In the genomic region with DNA sequence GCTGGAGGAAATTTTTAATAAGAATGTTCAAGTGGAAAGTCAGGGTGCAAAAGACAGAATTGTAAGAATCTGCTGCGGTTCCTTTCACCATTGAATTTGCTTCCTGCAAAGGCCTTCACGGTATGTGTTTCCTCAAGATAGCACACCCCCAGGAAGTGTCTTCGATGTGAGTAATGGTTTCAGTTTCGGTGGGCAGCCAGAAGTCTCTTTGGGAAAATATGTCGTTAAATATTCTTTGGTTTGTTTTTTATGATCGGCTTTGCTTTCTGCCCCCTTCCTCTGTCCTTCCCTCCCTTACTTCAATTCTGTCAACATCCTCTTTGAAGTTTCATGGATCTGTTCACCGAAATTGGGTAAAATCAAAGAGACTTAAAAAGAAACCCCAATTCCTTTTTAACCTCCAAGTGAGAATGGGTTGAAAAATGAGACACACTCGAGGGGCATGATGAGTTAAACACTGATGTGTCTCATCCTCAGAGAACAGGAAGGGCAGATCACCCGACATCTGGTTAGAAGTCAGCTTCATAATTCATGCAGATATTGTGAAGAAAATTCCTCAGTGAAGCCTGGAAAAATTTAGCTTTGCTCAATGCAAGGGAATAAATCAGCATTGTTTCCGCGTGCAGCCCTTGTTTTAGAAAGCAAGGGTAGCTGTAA, we compare ENCODE assay signal across 8 cellular contexts.
DNase-seq lines count a peak whose midpoint lies in the region; ATAC-seq and TF ChIP-seq lines count a peak whose summit lies in the region.

No MANE protein-coding gene starts in this region.

- 0 out of 2 replicates have a peak overlapping the region, but pooled peaks have one; percentile 60 for H2AK5ac ChIP-seq in IMR-90 (ENCODE audit: low read depth, low read length)

- no TSS peak for BruUV-seq in IMR-90 (replicated peaks; lab: Mats Ljungman, UMichigan)

- H4K91ac ChIP-seq in IMR-90 (ENCODE audit: insufficient read depth, low read depth, low read length) = peak overlapping the region; percentile 71

- in situ Hi-C loops in IMR-90 (cut with MboI; ENCODE audit: low sequenced_read_pairs) (loop anchor here (10.0 to 25.0 kb wide), 4 partner anchors 247 to 907 kb away; no protein-coding TSS in a partner anchor), GM13977 (cut with MboI; ENCODE audit: low pct_unique_long_range_greater_than_20kb, low sequenced_read_pairs, unreplicated experiment) (no loop called here), HAP-1 (cut with MboI; ENCODE audit: low sequenced_read_pairs) (loop anchor here (10.0 kb wide), 1 partner anchor 817 kb away; no protein-coding TSS in a partner anchor)

- H3K9me3 ChIP-seq in IMR-90 (ENCODE audit: control insufficient read depth, insufficient read depth, low read length) (no peaks in the 10 kb centered on the region), adrenal gland (replicated peaks in 1 of 3) (no peaks in the 10 kb centered on the region), mucosa of rectum (ENCODE audit: control insufficient read depth in 2 of 2, low read length in 2 of 2) (no peaks in the 10 kb centered on the region), HAP-1 (no peaks in the 10 kb centered on the region)

- no peak overlapping the region for H2AK9ac ChIP-seq in IMR-90 (replicated peaks; ENCODE audit: low read depth, low read length, poor library complexity)

- H3K27ac ChIP-seq in IMR-90 (ENCODE audit: insufficient read depth, low read length) (no peak overlapping the region), adrenal gland (peak overlapping the region in 3 of 5 donors; percentile 24 to 78 (median 50)), mucosa of rectum (ENCODE audit: low read depth in 2 of 2, low read length in 2 of 2) (peak overlapping the region; percentile 31 to 35), RWPE1 (no peak overlapping the region)

- H3K18ac ChIP-seq in IMR-90 (ENCODE audit: low read depth, low read length) = peak overlapping the region; percentile 91; the same call in 1 of the 2 replicates

- peak overlapping the region; percentile 58 for H3K9ac ChIP-seq in IMR-90 (ENCODE audit: low read depth, low read length)
- no peak overlapping the region for H3K9ac ChIP-seq in mucosa of rectum (ENCODE audit: low read depth in 1 of 2, low read length in 2 of 2)

- TF ChIP-seq POLR2A in IMR-90 (IDR thresholded peaks at IDR 0.05; ENCODE audit: low read depth, low read length) = no peak
- TF ChIP-seq POLR2A in adrenal gland (IDR thresholded peaks at IDR 0.05) = no peak

- H2BK120ac ChIP-seq in IMR-90 (ENCODE audit: low read depth, low read length) = peak overlapping the region; percentile 91

- DNase-seq in IMR-90 (peak; percentile 57), adrenal gland (peak in 4 of 7 donors; percentile 15 to 53 (median 22)), RWPE1 (ENCODE audit: low spot score) (no peak), GM13977 (ENCODE audit: low spot score) (no peak), HAP-1 (ENCODE audit: low spot score in 2 of 2) (no peak), omental fat pad (ENCODE audit: low spot score) (no peak)

- peak; percentile 79 for ATAC-seq in GM18511 (IDR thresholded peaks at IDR 0.05; ENCODE audit: unreplicated experiment)
- ATAC-seq in IMR-90 (ENCODE audit: low read depth) = peak; percentile 55
- no peak for ATAC-seq in omental fat pad (ENCODE audit: low FRiP score)

- no peak for TF ChIP-seq RAD21 in IMR-90 (IDR thresholded peaks at IDR 0.05; ENCODE audit: low read length)

- no CpG with 5 or more reads among the region's 11 CpGs for WGBS in IMR-90 (ENCODE audit: extremely low coverage in 2 of 2, insufficient read length in 1 of 2), 2 experiments
- 45 to 52% (median 49%) methylated on average over 11 of the region's 11 CpGs for WGBS in adrenal gland, 4 donors

- H3K4me2 ChIP-seq in IMR-90 (ENCODE audit: low read depth, low read length) = peak overlapping the region; percentile 93

- no peaks in the 10 kb centered on the region; the same call in 1 of the 2 replicates for H3K27me3 ChIP-seq in IMR-90 (ENCODE audit: control insufficient read depth, insufficient read depth, low read length)
- H3K27me3 ChIP-seq in adrenal gland = no peaks in the 10 kb centered on the region
- H3K27me3 ChIP-seq in mucosa of rectum (ENCODE audit: control insufficient read depth in 2 of 2, insufficient read depth in 2 of 2, low read length in 2 of 2) = no peaks in the 10 kb centered on the region
- peaks cover 13% of the 10 kb centered on the region for H3K27me3 ChIP-seq in HAP-1 (ENCODE audit: low read depth)

- no peaks in the 10 kb centered on the region for H4K20me1 ChIP-seq in IMR-90 (ENCODE audit: insufficient read depth, low read length)

- CTCF ChIA-PET in IMR-90 (lab: Yijun Ruan, JAX) = no interaction called here
- CTCF ChIA-PET in RWPE1 (lab: Yijun Ruan, JAX) = no interaction called here

- dilution Hi-C loops in IMR-90 (cut with HindIII; ENCODE audit: low sequenced_read_pairs, unreplicated experiment) = no loop called here

- H2BK5ac ChIP-seq in IMR-90 (ENCODE audit: low read depth, low read length, poor library complexity, severe bottlenecking) = peak overlapping the region; percentile 19

- intact Hi-C loops in IMR-90 (cut with micrococcal nuclease) (loop anchor here (10.0 kb wide), 4 partner anchors 327 to 1197 kb away; partner anchors contain the start of gene GPAM), adrenal gland (cut with DNase I) (loop anchor here in 1 of 2 donors (10.0 kb wide), 4 partner anchors 143 to 907 kb away; no protein-coding TSS in a partner anchor)

- H3K56ac ChIP-seq in IMR-90 (ENCODE audit: extremely low read depth, insufficient read depth, low read length) = peak overlapping the region; percentile 58; the same call in 1 of the 2 replicates

- H3K4ac ChIP-seq in IMR-90 (ENCODE audit: low read depth, low read length) = peak overlapping the region; percentile 71

- H2BK20ac ChIP-seq in IMR-90 (ENCODE audit: low read depth, low read length) = peak overlapping the region; percentile 88

- H3K36me3 ChIP-seq in IMR-90 (ENCODE audit: control insufficient read depth, insufficient read depth, low read length) = no peaks in the 10 kb centered on the region
- H3K36me3 ChIP-seq in adrenal gland (replicated peaks in 1 of 2) = no peaks in the 10 kb centered on the region
- no peaks in the 10 kb centered on the region for H3K36me3 ChIP-seq in mucosa of rectum (ENCODE audit: control insufficient read depth in 2 of 2, insufficient read depth in 2 of 2, low read length in 2 of 2)
- H3K36me3 ChIP-seq in HAP-1 (replicated peaks) = no peaks in the 10 kb centered on the region

- no peaks in the 10 kb centered on the region for H3K79me1 ChIP-seq in IMR-90 (ENCODE audit: low read depth in 1 of 2, low read length in 2 of 2)

- H2AFZ ChIP-seq in IMR-90 (replicated peaks; ENCODE audit: low read length, poor library complexity) = peak overlapping the region; percentile 84

- H3K4me3 ChIP-seq in IMR-90 (ENCODE audit: insufficient read depth, low read depth, low read length) = peak overlapping the region; percentile 34
- peak overlapping the region in 1 of 4 donors; percentile 43 for H3K4me3 ChIP-seq in adrenal gland
- peak overlapping the region; percentile 27 to 59 for H3K4me3 ChIP-seq in mucosa of rectum (ENCODE audit: low read length in 2 of 2)
- H3K4me3 ChIP-seq in HAP-1 = no peak overlapping the region

- peak overlapping the region; percentile 90; the same call in 2 of the 3 replicates for H2BK15ac ChIP-seq in IMR-90 (ENCODE audit: low read depth, low read length)

- H3K9me1 ChIP-seq in IMR-90 (ENCODE audit: insufficient read depth, low read length) = peaks cover 4% of the 10 kb centered on the region; the same call in 1 of the 2 replicates

- H4K5ac ChIP-seq in IMR-90 (ENCODE audit: low read depth, low read length) = peak overlapping the region; percentile 73; the same call in 1 of the 2 replicates

- H4K8ac ChIP-seq in IMR-90 (ENCODE audit: low read depth in 2 of 2, low read length in 2 of 2) = peak overlapping the region; percentile 77 to 90; a peak in 3 of 4 replicates

- peak overlapping the region; percentile 97 for H3K14ac ChIP-seq in IMR-90 (replicated peaks; ENCODE audit: low read depth, low read length)

- POLR2A ChIA-PET in IMR-90 (lab: Charles Lee; ENCODE audit: unreplicated experiment) = interaction anchor here (0.6 kb wide), 1 partner anchor 1059 kb away, joined by 8 read pairs; no protein-coding TSS in a partner anchor
- POLR2A ChIA-PET in RWPE1 (lab: Yijun Ruan, JAX; ENCODE audit: low non-redundant PET) = no interaction called here

- no peak for TF ChIP-seq CTCF in IMR-90 (conservative IDR thresholded peaks at IDR 0.05; ENCODE audit: low read depth, low read length)
- TF ChIP-seq CTCF in adrenal gland (IDR thresholded peaks at IDR 0.05) = no peak
- no peak for TF ChIP-seq CTCF in RWPE1 (conservative IDR thresholded peaks at IDR 0.05; ENCODE audit: low read depth)
- no peak for TF ChIP-seq CTCF in GM13977 (IDR thresholded peaks at IDR 0.05; ENCODE audit: extremely low read depth, insufficient read depth, missing control alignments)
- no peak for TF ChIP-seq CTCF in omental fat pad (IDR thresholded peaks at IDR 0.05)

- H3K4me1 ChIP-seq in IMR-90 (ENCODE audit: control insufficient read depth, insufficient read depth, low read length) (peaks cover 3% of the 10 kb centered on the region; the same call in 1 of the 2 replicates), adrenal gland (replicated peaks in 1 of 2) (peaks cover 6 to 33% of the 10 kb centered on the region in 2 donors), mucosa of rectum (ENCODE audit: control insufficient read depth in 2 of 2, insufficient read depth in 2 of 2, low read length in 2 of 2) (peaks cover 2 to 4% of the 10 kb centered on the region in 2 donors), HAP-1 (no peaks in the 10 kb centered on the region)

- peak overlapping the region; percentile 91 for H3K23ac ChIP-seq in IMR-90 (ENCODE audit: low read depth, low read length)

TF ChIP-seq in IMR-90, 13 proteins besides CTCF, POLR2A, EP300 and RAD21 (continues in another document):
- TF ChIP-seq MXI1 (IDR thresholded peaks at IDR 0.05; ENCODE audit: borderline replicate concordance, low read depth, low read length) (no peak), SMC3 (IDR thresholded peaks at IDR 0.05; ENCODE audit: low read depth, low read length) (no peak), RCOR1 (IDR thresholded peaks at IDR 0.05; ENCODE audit: insufficient replicate concordance, low read length) (no peak), CHD1 (IDR thresholded peaks at IDR 0.05; ENCODE audit: low read depth, low read length) (no peak), MAFK (IDR thresholded peaks at IDR 0.05; ENCODE audit: low read depth, low read length) (no peak), CEBPB (IDR thresholded peaks at IDR 0.05; ENCODE audit: low read depth, low read length) (no peak), RFX5 (IDR thresholded peaks at IDR 0.05; ENCODE audit: low read depth, low read length) (no peak), NFE2L2 (IDR thresholded peaks at IDR 0.05; ENCODE audit: low read depth, low read length) (no peak), BHLHE40 (IDR thresholded peaks at IDR 0.05; ENCODE audit: low read depth, low read length) (no peak)

Comparison
In these comparisons a context has a peak if more than half of its experiments do, and no peak if none do; other contexts are left out.
1. DNase-seq: peak in IMR-90 (single experiment) and adrenal gland (4 of 7); none in RWPE1 (single experiment), GM13977 (single experiment), HAP-1 (0 of 2) and omental fat pad (single experiment).
2. H3K27ac ChIP-seq: peak in adrenal gland (3 of 5) and mucosa of rectum (2 of 2); none in IMR-90 (single experiment) and RWPE1 (single experiment).